Comparison of ENCODE assay signal across 10 cellular contexts in the genomic region with DNA sequence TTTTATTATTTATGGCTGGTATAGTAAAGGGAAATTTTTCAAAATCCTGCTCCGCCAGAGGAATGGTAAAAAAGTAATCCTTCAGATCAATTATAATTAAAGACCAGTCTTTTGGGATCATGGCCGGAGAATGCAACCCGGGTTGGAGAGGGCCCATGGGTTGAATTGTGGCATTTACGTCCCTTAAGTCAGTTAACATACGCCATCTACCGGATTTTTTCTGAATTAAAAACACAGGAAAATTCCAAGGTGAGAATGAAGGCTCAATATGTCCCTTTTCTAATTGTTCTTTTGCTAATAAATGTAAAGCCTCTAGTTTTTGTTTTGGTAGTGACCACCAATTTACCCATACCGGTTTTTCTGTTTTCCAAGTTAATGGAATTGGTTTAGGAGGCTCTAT.
DNase-seq lines count a peak whose midpoint lies in the region; ATAC-seq, FAIRE-seq and TF ChIP-seq lines count a peak whose summit lies in the region.
"Had no signal": no experiment of that assay in that cellular context is flagged by ENCODE, and none has a peak within 500 bp of the region (broad histone marks: within the 10 kb centered on the region; RNA-seq: fewer than 3 reads in every experiment).

No MANE protein-coding gene starts in this region.

- no peak overlapping the region for H3K4me3 Mint-ChIP-seq in T-helper 17 cell

- H3K4me1 Mint-ChIP-seq in T-helper 17 cell, result no peaks in the 10 kb centered on the region

- H3K36me3 ChIP-seq in heart right ventricle, result no peaks in the 10 kb centered on the region
- H3K36me3 ChIP-seq in adipocyte (ENCODE audit: control insufficient read depth, insufficient read depth, low read length, severe bottlenecking), result no peaks in the 10 kb centered on the region

- H3K4me1 ChIP-seq in heart right ventricle, result no peaks in the 10 kb centered on the region
- H3K4me1 ChIP-seq in adipocyte (ENCODE audit: control insufficient read depth, insufficient read depth, low read length), result no peaks in the 10 kb centered on the region

- 22 to 33% methylated on average over 7 of the region's 7 CpGs for WGBS in heart right ventricle, 2 donors

- no peak overlapping the region for H3K4me3 ChIP-seq in heart right ventricle
- no peak overlapping the region for H3K4me3 ChIP-seq in adipocyte (ENCODE audit: low read length)

- H3K9ac ChIP-seq in adipocyte (ENCODE audit: low read length), result no peak overlapping the region

- H3K27me3 ChIP-seq in heart right ventricle, result peaks cover 0 to 4% (median 0%) of the 10 kb centered on the region in 7 donors
- H3K27me3 ChIP-seq in adipocyte (replicated peaks; ENCODE audit: control insufficient read depth, insufficient read depth, low read length), result no peaks in the 10 kb centered on the region

- H3K27ac ChIP-seq in heart right ventricle, result no peak overlapping the region

- H3K27ac Mint-ChIP-seq in T-helper 17 cell, result no peak overlapping the region

- H3K9me3 ChIP-seq in heart right ventricle (peaks cover 0 to 30% (median 0%) of the 10 kb centered on the region in 11 donors), adipocyte (ENCODE audit: control insufficient read depth, low read length) (peaks cover 6% of the 10 kb centered on the region), T-helper 17 cell (ENCODE audit: control insufficient read depth, low read length, poor library complexity, severe bottlenecking) (peaks cover 3% of the 10 kb centered on the region)

- intact Hi-C loops in heart right ventricle (cut with DNase I), result loop anchor here in 6 of 10 donors (5.0 to 10.0 kb wide), 3 partner anchors 500 to 590 kb away; no protein-coding TSS in a partner anchor
- intact Hi-C loops in Right ventricle myocardium inferior (cut with DNase I), result loop anchor here (10.0 kb wide), 1 partner anchor 500 kb away; no protein-coding TSS in a partner anchor

- FAIRE-seq in urothelium cell line (lab: Jason Lieb, UNC), result no peak

- ATAC-seq in heart right ventricle (no peak), Right ventricle myocardium inferior (no peak), GM19351 (IDR thresholded peaks at IDR 0.05; ENCODE audit: unreplicated experiment) (no peak), T-helper 17 cell (no peak)

- H3K27me3 Mint-ChIP-seq in T-helper 17 cell, result no peaks in the 10 kb centered on the region

- DNase-seq in heart right ventricle, result no peak
- DNase-seq in Right ventricle myocardium inferior (ENCODE audit: missing footprints), result no peak
- DNase-seq in NCI-H1105 (lab: John Stamatoyannopoulos, UW), result peak; percentile 50
- DNase-seq in adipocyte (ENCODE audit: low read depth), result peak; percentile 0
- DNase-seq in urothelium cell line (ENCODE audit: low spot score), result peak; percentile 44
- DNase-seq in NCI-H187 (lab: John Stamatoyannopoulos, UW), result no peak
- no peak for DNase-seq in T-helper 17 cell
- DNase-seq: aorta, nucleus accumbens had no signal

- TF ChIP-seq CTCF in heart right ventricle (IDR thresholded peaks at IDR 0.05), result peak in 6 of 9 donors; percentile 21 to 58 (median 40)

- no peaks in the 10 kb centered on the region for H3K36me3 Mint-ChIP-seq in T-helper 17 cell (ENCODE audit: low read depth)

Comparison
In these comparisons a context has a peak if more than half of its experiments do, and no peak if none do; other contexts are left out.
1. DNase-seq: peak in NCI-H1105 (single experiment), adipocyte (single experiment) and urothelium cell line (single experiment); none in heart right ventricle (0 of 2), Right ventricle myocardium inferior (single experiment), NCI-H187 (0 of 2) and T-helper 17 cell (0 of 3).